18 cellular contexts compared by ENCODE assay signal in genomic region chr17:56322991-56323390, GRCh38.
A peak's percentile ranks its signal among the peaks of the same experiment; 100 is the strongest.
DNase-seq lines count a peak whose midpoint lies in the region; ATAC-seq and TF ChIP-seq lines count a peak whose summit lies in the region.
"Had no signal": no experiment of that assay in that cellular context is flagged by ENCODE, and none has a peak within 500 bp of the region (broad histone marks: within the 10 kb centered on the region; RNA-seq: fewer than 3 reads in every experiment).

No MANE protein-coding gene starts in this region.

- intact Hi-C loops in heart left ventricle (cut with DNase I) (loop anchor here in 1 of 10 donors (10.0 kb wide), 1 partner anchor 478 kb away; no protein-coding TSS in a partner anchor), Right ventricle myocardium superior (cut with DNase I) (no loop called here), right cardiac atrium (cut with DNase I) (no loop called here), lower lobe of right lung (cut with DNase I) (loop anchor here (10.0 kb wide), 1 partner anchor 478 kb away; no protein-coding TSS in a partner anchor)

- H3K27me3 ChIP-seq in heart left ventricle (peaks cover 0 to 30% (median 0%) of the 10 kb centered on the region in 9 donors), right cardiac atrium (ENCODE audit: control insufficient read depth, insufficient read depth) (no peaks in the 10 kb centered on the region), right atrium auricular region (no peaks in the 10 kb centered on the region), lower lobe of right lung (ENCODE audit: low read depth) (no peaks in the 10 kb centered on the region)
- H3K27me3 ChIP-seq: BLaER1 had no signal

- H3K27ac ChIP-seq in heart left ventricle (no peak overlapping the region), right cardiac atrium (ENCODE audit: low read length) (no peak overlapping the region), right atrium auricular region (no peak overlapping the region), lower lobe of right lung (no peak overlapping the region)
- H3K27ac ChIP-seq: 22Rv1, BLaER1, C4-2B had no signal

- H3K4me3 ChIP-seq in heart left ventricle (no peak overlapping the region), right cardiac atrium (ENCODE audit: low read length) (no peak overlapping the region), right atrium auricular region (no peak overlapping the region), lower lobe of right lung (no peak overlapping the region)
- H3K4me3 ChIP-seq: BLaER1, GM23338 had no signal

- H3K9me3 ChIP-seq in heart left ventricle, result no peaks in the 10 kb centered on the region
- no peaks in the 10 kb centered on the region for H3K9me3 ChIP-seq in right cardiac atrium (ENCODE audit: control insufficient read depth, low read length)
- no peaks in the 10 kb centered on the region for H3K9me3 ChIP-seq in right atrium auricular region
- H3K9me3 ChIP-seq in lower lobe of right lung, result no peaks in the 10 kb centered on the region
- H3K9me3 ChIP-seq: BLaER1 had no signal

- peak; percentile 22 to 66 (median 46) for ATAC-seq in heart left ventricle
- ATAC-seq in Right ventricle myocardium superior (ENCODE audit: poor library complexity), result no peak
- ATAC-seq in right cardiac atrium, result peak; percentile 24 to 74
- peak; percentile 51 to 69 for ATAC-seq in lower lobe of right lung
- ATAC-seq: CD8-positive, alpha-beta T cell; GM23338; HCT116 had no signal

- 35 to 51% (median 42%) methylated on average over 2 of the region's 2 CpGs for WGBS in heart left ventricle, 4 donors
- 52% methylated on average over 2 of the region's 2 CpGs for WGBS in right cardiac atrium

- H3K36me3 ChIP-seq in heart left ventricle, result no peaks in the 10 kb centered on the region
- no peaks in the 10 kb centered on the region for H3K36me3 ChIP-seq in right atrium auricular region
- no peaks in the 10 kb centered on the region for H3K36me3 ChIP-seq in lower lobe of right lung
- H3K36me3 ChIP-seq: BLaER1 had no signal

- DNase-seq in heart left ventricle (no peak), Right ventricle myocardium superior (no peak), right cardiac atrium (no peak), right atrium auricular region (ENCODE audit: low spot score) (no peak), lower lobe of right lung (no peak), SW 1271 (lab: John Stamatoyannopoulos, UW) (no peak), COR-L47 (lab: John Stamatoyannopoulos, UW) (no peak), activated gamma-delta T cell treated with Interleukin-2 at 50 U/mL for 16 hours (no peak)
- DNase-seq: Calu3; CD4-positive, CD25-positive, alpha-beta regulatory T cell; CD8-positive, alpha-beta T cell; DND-41; H9 had no signal

- H3K4me1 ChIP-seq in heart left ventricle (peaks cover 0 to 5% (median 0%) of the 10 kb centered on the region in 12 donors), right cardiac atrium (ENCODE audit: control insufficient read depth, insufficient read depth, low read length) (no peaks in the 10 kb centered on the region), right atrium auricular region (no peaks in the 10 kb centered on the region), lower lobe of right lung (no peaks in the 10 kb centered on the region)

- TF ChIP-seq CTCF in heart left ventricle (IDR thresholded peaks at IDR 0.05), result no peak
- TF ChIP-seq CTCF in right atrium auricular region (IDR thresholded peaks at IDR 0.05), result no peak
- TF ChIP-seq CTCF in lower lobe of right lung (IDR thresholded peaks at IDR 0.05), result no peak

- TF ChIP-seq POLR2A in heart left ventricle (IDR thresholded peaks at IDR 0.05), result no peak
